ENCODE assay signal across 15 cellular contexts in the genomic region with DNA sequence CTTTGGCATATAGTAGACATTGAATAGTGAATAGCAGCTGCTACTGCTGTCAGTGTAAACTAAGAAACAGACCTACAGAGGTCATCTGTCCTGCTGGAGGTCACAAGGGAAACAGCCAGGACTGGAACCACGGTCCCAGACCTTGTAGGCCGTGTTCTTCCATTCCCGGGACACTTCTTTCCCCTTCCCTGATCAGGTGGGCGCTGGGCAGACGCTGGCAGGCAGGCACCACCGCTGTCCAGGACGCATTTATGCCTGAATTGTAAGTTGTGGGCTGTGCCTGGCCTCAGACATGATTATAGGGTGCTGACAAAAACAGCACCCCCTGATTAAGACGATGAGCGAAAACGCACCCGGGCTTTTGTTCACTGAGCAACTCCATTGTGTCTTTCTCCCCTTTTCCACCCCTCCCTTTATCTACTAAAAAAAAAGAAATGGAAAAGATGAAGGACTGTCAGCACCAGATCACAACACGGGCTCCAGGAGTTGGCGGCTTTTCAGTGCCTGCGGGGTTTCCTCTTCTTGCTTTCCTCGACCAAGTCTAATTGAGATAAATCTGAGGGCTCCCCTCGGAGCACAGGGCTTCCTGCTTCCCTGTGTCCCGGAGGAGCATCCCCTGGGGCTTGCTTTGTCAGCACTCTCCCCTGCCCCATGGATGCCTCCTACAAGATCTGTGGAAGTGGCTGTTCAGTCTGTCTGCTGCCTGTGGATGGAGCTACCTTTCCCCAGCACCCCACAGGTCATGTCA.
DNase-seq lines count a peak whose midpoint lies in the region; ATAC-seq and TF ChIP-seq lines count a peak whose summit lies in the region.
"Had no signal": no experiment of that assay in that cellular context is flagged by ENCODE, and none has a peak within 500 bp of the region (broad histone marks: within the 10 kb centered on the region; RNA-seq: fewer than 3 reads in every experiment).

No MANE protein-coding gene starts in this region.

- POLR2A ChIA-PET in HEK293 (lab: Yijun Ruan, JAX), result no interaction called here

- TF ChIP-seq CTCF in HEK293 (tag by site-specific recombination; IDR thresholded peaks at IDR 0.05) (no peak), hepatocyte (IDR thresholded peaks at IDR 0.05; ENCODE audit: poor library complexity) (no peak), thoracic aorta (IDR thresholded peaks at IDR 0.05) (no peak)

- H3K4me3 ChIP-seq in HEK293 (ENCODE audit: low read depth, low read length), result no peak overlapping the region
- no peak overlapping the region for H3K4me3 ChIP-seq in SJCRH30
- H3K4me3 ChIP-seq in hepatocyte, result no peak overlapping the region
- no peak overlapping the region for H3K4me3 ChIP-seq in thoracic aorta

- CTCF ChIA-PET in HEK293 (lab: Yijun Ruan, JAX), result interaction anchor here (1.0 kb wide), 1 partner anchor 84 kb away, joined by 3 read pairs; no protein-coding TSS in a partner anchor

- ATAC-seq in thoracic aorta (ENCODE audit: insufficient number of reproducible peaks, low FRiP score, low read depth) (no peak), HG03432 (IDR thresholded peaks at IDR 0.05; ENCODE audit: unreplicated experiment) (no peak)

- H4K20me1 ChIP-seq in hepatocyte (ENCODE audit: insufficient read depth, poor library complexity, severe bottlenecking), result no peaks in the 10 kb centered on the region

- peak; percentile 86 to 89 for DNase-seq in SJCRH30
- no peak for DNase-seq in hepatocyte (ENCODE audit: low spot score)
- DNase-seq in thoracic aorta (ENCODE audit: low spot score), result no peak
- DNase-seq in activated T-cell treated with anti-CD3 and anti-CD28 coated beads, Interleukin-2, amount 50 U/mL, for 48 hours, result no peak
- no peak for DNase-seq in DMS53 (lab: John Stamatoyannopoulos, UW)
- no peak for DNase-seq in AML-193 (lab: John Stamatoyannopoulos, UW)
- DNase-seq: C1 segment of cervical spinal cord; DMS153; H7; Kasumi-1; NCI-H526; NK-92 treated with Interleukin-12 subunit alpha and Interleukin-12 subunit beta, amount 100 ng/mL, for 24 hours; OCI-M1 had no signal

- 78% methylated on average over 17 of the region's 17 CpGs for WGBS in hepatocyte (ENCODE audit: low lambda C conversion rate, missing lambda C conversion rate)

- no peak overlapping the region for H3K27ac ChIP-seq in HEK293 (ENCODE audit: extremely low read depth, low read depth, low read length)
- H3K27ac ChIP-seq in SJCRH30, result peak overlapping the region; percentile 81
- H3K27ac ChIP-seq in hepatocyte, result peak overlapping the region; percentile 89
- H3K27ac ChIP-seq in thoracic aorta, result peak overlapping the region; percentile 80 to 90

- peaks cover 4% of the 10 kb centered on the region for H3K79me2 ChIP-seq in hepatocyte

- no peaks in the 10 kb centered on the region for H3K9me2 ChIP-seq in hepatocyte (replicated peaks; ENCODE audit: insufficient read depth)

- H3K9me3 ChIP-seq in HEK293 (ENCODE audit: control insufficient read depth, insufficient read depth, low read depth, low read length), result no peaks in the 10 kb centered on the region
- peaks cover 3% of the 10 kb centered on the region for H3K9me3 ChIP-seq in SJCRH30 (replicated peaks)
- H3K9me3 ChIP-seq in hepatocyte (ENCODE audit: low read depth), result no peaks in the 10 kb centered on the region
- H3K9me3 ChIP-seq in thoracic aorta, result no peaks in the 10 kb centered on the region

- no peak overlapping the region for H2AFZ ChIP-seq in hepatocyte

- H3K27me3 ChIP-seq in SJCRH30 (no peaks in the 10 kb centered on the region), hepatocyte (no peaks in the 10 kb centered on the region), thoracic aorta (replicated peaks; ENCODE audit: insufficient read depth) (no peaks in the 10 kb centered on the region)

- no peak overlapping the region for H3K4me2 ChIP-seq in hepatocyte

- no peaks in the 10 kb centered on the region for H3K4me1 ChIP-seq in HEK293 (ENCODE audit: control insufficient read depth, insufficient read depth, low read length)
- peaks cover 40% of the 10 kb centered on the region for H3K4me1 ChIP-seq in SJCRH30
- peaks cover 27% of the 10 kb centered on the region for H3K4me1 ChIP-seq in hepatocyte (ENCODE audit: insufficient read depth)
- peaks cover 11 to 32% of the 10 kb centered on the region in 2 donors for H3K4me1 ChIP-seq in thoracic aorta (ENCODE audit: control insufficient read depth in 1 of 2, low read depth in 2 of 2)

- H3K36me3 ChIP-seq in HEK293 (ENCODE audit: control insufficient read depth in 2 of 2, insufficient read depth in 1 of 2, low read length in 2 of 2) (no peaks in the 10 kb centered on the region), SJCRH30 (peaks cover 3% of the 10 kb centered on the region; the same call in 1 of the 2 replicates), hepatocyte (replicated peaks; ENCODE audit: insufficient read depth, low read depth) (no peaks in the 10 kb centered on the region), thoracic aorta (no peaks in the 10 kb centered on the region)

TF ChIP-seq in HEK293, 187 proteins besides CTCF, POLR2A, EP300 and RAD21 (continues in another document):
- TF ChIP-seq ZNF701 (tag by site-specific recombination; IDR thresholded peaks at IDR 0.05), result no peak
- TF ChIP-seq ZNF24 (tag by site-specific recombination; IDR thresholded peaks at IDR 0.05), result no peak
- TF ChIP-seq ZIC2 (tag by site-specific recombination; IDR thresholded peaks at IDR 0.05), result peak; percentile 98
- TF ChIP-seq ZNF248 (tag by site-specific recombination; IDR thresholded peaks at IDR 0.05), result no peak
- no peak for TF ChIP-seq ZNF133 (tag by site-specific recombination; IDR thresholded peaks at IDR 0.05)
- TF ChIP-seq ZNF202 (tag by site-specific recombination; IDR thresholded peaks at IDR 0.05; ENCODE audit: borderline replicate concordance), result no peak
- TF ChIP-seq KLF16 (tag by site-specific recombination; IDR thresholded peaks at IDR 0.05), result no peak
- TF ChIP-seq ZNF658 (tag by site-specific recombination; IDR thresholded peaks at IDR 0.05), result no peak
- TF ChIP-seq, protein P1, sequence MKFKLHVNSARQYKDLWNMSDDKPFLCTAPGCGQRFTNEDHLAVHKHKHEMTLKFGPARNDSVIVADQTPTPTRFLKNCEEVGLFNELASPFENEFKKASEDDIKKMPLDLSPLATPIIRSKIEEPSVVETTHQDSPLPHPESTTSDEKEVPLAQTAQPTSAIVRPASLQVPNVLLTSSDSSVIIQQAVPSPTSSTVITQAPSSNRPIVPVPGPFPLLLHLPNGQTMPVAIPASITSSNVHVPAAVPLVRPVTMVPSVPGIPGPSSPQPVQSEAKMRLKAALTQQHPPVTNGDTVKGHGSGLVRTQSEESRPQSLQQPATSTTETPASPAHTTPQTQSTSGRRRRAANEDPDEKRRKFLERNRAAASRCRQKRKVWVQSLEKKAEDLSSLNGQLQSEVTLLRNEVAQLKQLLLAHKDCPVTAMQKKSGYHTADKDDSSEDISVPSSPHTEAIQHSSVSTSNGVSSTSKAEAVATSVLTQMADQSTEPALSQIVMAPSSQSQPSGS (tag by site-specific recombination; IDR thresholded peaks at IDR 0.05; ENCODE audit: low read depth), result no peak
- TF ChIP-seq, protein P2, sequence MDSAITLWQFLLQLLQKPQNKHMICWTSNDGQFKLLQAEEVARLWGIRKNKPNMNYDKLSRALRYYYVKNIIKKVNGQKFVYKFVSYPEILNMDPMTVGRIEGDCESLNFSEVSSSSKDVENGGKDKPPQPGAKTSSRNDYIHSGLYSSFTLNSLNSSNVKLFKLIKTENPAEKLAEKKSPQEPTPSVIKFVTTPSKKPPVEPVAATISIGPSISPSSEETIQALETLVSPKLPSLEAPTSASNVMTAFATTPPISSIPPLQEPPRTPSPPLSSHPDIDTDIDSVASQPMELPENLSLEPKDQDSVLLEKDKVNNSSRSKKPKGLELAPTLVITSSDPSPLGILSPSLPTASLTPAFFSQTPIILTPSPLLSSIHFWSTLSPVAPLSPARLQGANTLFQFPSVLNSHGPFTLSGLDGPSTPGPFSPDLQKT (IDR thresholded peaks at IDR 0.05; ENCODE audit: borderline replicate concordance, low read depth, low read length), result no peak
- no peak for TF ChIP-seq KLF7 (tag by site-specific recombination; IDR thresholded peaks at IDR 0.05; ENCODE audit: borderline replicate concordance)
- peak; percentile 74 for TF ChIP-seq ZNF423 (tag by site-specific recombination; IDR thresholded peaks at IDR 0.05)
- TF ChIP-seq WT1 (tag by site-specific recombination; IDR thresholded peaks at IDR 0.05), result no peak
- TF ChIP-seq ZNF214 (tag by site-specific recombination; IDR thresholded peaks at IDR 0.05; ENCODE audit: borderline replicate concordance), result no peak
- no peak for TF ChIP-seq ZNF132 (tag by site-specific recombination; IDR thresholded peaks at IDR 0.05; ENCODE audit: borderline replicate concordance)
- no peak for TF ChIP-seq ZEB2 (tag by site-specific recombination; IDR thresholded peaks at IDR 0.05)
- TF ChIP-seq, protein P3, sequence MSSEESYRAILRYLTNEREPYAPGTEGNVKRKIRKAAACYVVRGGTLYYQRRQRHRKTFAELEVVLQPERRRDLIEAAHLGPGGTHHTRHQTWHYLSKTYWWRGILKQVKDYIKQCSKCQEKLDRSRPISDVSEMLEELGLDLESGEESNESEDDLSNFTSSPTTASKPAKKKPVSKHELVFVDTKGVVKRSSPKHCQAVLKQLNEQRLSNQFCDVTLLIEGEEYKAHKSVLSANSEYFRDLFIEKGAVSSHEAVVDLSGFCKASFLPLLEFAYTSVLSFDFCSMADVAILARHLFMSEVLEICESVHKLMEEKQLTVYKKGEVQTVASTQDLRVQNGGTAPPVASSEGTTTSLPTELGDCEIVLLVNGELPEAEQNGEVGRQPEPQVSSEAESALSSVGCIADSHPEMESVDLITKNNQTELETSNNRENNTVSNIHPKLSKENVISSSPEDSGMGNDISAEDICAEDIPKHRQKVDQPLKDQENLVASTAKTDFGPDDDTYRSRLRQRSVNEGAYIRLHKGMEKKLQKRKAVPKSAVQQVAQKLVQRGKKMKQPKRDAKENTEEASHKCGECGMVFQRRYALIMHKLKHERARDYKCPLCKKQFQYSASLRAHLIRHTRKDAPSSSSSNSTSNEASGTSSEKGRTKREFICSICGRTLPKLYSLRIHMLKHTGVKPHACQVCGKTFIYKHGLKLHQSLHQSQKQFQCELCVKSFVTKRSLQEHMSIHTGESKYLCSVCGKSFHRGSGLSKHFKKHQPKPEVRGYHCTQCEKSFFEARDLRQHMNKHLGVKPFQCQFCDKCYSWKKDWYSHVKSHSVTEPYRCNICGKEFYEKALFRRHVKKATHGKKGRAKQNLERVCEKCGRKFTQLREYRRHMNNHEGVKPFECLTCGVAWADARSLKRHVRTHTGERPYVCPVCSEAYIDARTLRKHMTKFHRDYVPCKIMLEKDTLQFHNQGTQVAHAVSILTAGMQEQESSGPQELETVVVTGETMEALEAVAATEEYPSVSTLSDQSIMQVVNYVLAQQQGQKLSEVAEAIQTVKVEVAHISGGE (tag by site-specific recombination; conservative IDR thresholded peaks at IDR 0.05; ENCODE audit: low read depth), result no peak
- TF ChIP-seq ZFP41 (tag by site-specific recombination; IDR thresholded peaks at IDR 0.05; ENCODE audit: borderline replicate concordance), result no peak
- TF ChIP-seq ZNF747 (tag by site-specific recombination; IDR thresholded peaks at IDR 0.05), result no peak
- peak; percentile 79 for TF ChIP-seq GLIS1 (tag by site-specific recombination; IDR thresholded peaks at IDR 0.05)

Comparison
In these comparisons a context has a peak if more than half of its experiments do, and no peak if none do; other contexts are left out.
1. DNase-seq: peak in SJCRH30 (2 of 2); none in hepatocyte (single experiment), thoracic aorta (single experiment), activated T-cell treated with anti-CD3 and anti-CD28 coated beads, Interleukin-2, amount 50 U/mL, for 48 hours (0 of 2), DMS53 (single experiment) and AML-193 (0 of 2).